In genomic region chr11:28318861-28319260, GRCh38 we compare ENCODE assay signal across 29 cellular contexts.
"Had no signal": no experiment of that assay in that cellular context is flagged by ENCODE, and none has a peak within 500 bp of the region (broad histone marks: within the 10 kb centered on the region; RNA-seq: fewer than 3 reads in every experiment).

No MANE protein-coding gene starts in this region.

- H3K9me3 Mint-ChIP-seq: activated CD4-positive, alpha-beta T cell treated with anti-CD3 and anti-CD28 coated beads, Interleukin-2, amount 10 ng/mL, durations not matched to agents 24 days and 14 days; activated CD8-positive, alpha-beta T cell treated with anti-CD3 and anti-CD28 coated beads for 36 hours; activated naive CD8-positive, alpha-beta T cell treated with anti-CD3 and anti-CD28 coated beads for 36 hours; activated T-cell treated with anti-CD3 and anti-CD28 coated beads, Interleukin-2, amount 50 U/mL, for 72 hours; central memory CD8-positive, alpha-beta T cell; T-helper 1 cell treated with Interleukin-12 subunit alpha and Interleukin-12 subunit beta and Interleukin-4 antibody, amounts not matched to agents 30 μg/mL and 1 μg/mL, for 36 hours; T-helper 2 cell treated with Interferon-gamma antibody and Interleukin-4, amounts not matched to agents 5 μg/mL and 100 μg/mL, for 36 hours had no signal

- H3K4me3 Mint-ChIP-seq: activated CD4-positive, alpha-beta T cell treated with anti-CD3 and anti-CD28 coated beads, Interleukin-2, amount 10 ng/mL, durations not matched to agents 24 days and 14 days; activated CD8-positive, alpha-beta T cell treated with anti-CD3 and anti-CD28 coated beads for 36 hours; activated naive CD8-positive, alpha-beta T cell treated with anti-CD3 and anti-CD28 coated beads for 36 hours; activated T-cell treated with anti-CD3 and anti-CD28 coated beads, Interleukin-2, amount 50 U/mL, for 72 hours; activated T-helper 17 cell treated with anti-CD3 and anti-CD28 coated beads, Interleukin-2, amount 50 U/mL, for 72 hours; central memory CD8-positive, alpha-beta T cell; T-helper 1 cell treated with Interleukin-12 subunit alpha and Interleukin-12 subunit beta and Interleukin-4 antibody, amounts not matched to agents 30 μg/mL and 1 μg/mL, for 36 hours; T-helper 2 cell treated with Interferon-gamma antibody and Interleukin-4, amounts not matched to agents 5 μg/mL and 100 μg/mL, for 36 hours had no signal

- H3K27ac Mint-ChIP-seq: activated CD4-positive, alpha-beta T cell treated with anti-CD3 and anti-CD28 coated beads, Interleukin-2, amount 10 ng/mL, durations not matched to agents 24 days and 14 days; activated CD8-positive, alpha-beta T cell treated with anti-CD3 and anti-CD28 coated beads for 36 hours; activated naive CD8-positive, alpha-beta T cell treated with anti-CD3 and anti-CD28 coated beads for 36 hours; activated T-cell treated with anti-CD3 and anti-CD28 coated beads, Interleukin-2, amount 50 U/mL, for 72 hours; activated T-helper 17 cell treated with anti-CD3 and anti-CD28 coated beads, Interleukin-2, amount 50 U/mL, for 72 hours; T-helper 1 cell treated with Interleukin-12 subunit alpha and Interleukin-12 subunit beta and Interleukin-4 antibody, amounts not matched to agents 30 μg/mL and 1 μg/mL, for 36 hours; T-helper 2 cell treated with Interferon-gamma antibody and Interleukin-4, amounts not matched to agents 5 μg/mL and 100 μg/mL, for 36 hours had no signal

- H3K27me3 Mint-ChIP-seq: activated CD4-positive, alpha-beta T cell treated with anti-CD3 and anti-CD28 coated beads, Interleukin-2, amount 10 ng/mL, durations not matched to agents 24 days and 14 days; activated CD8-positive, alpha-beta T cell treated with anti-CD3 and anti-CD28 coated beads for 36 hours; activated naive CD8-positive, alpha-beta T cell treated with anti-CD3 and anti-CD28 coated beads for 36 hours; activated T-helper 17 cell treated with anti-CD3 and anti-CD28 coated beads, Interleukin-2, amount 50 U/mL, for 72 hours; central memory CD8-positive, alpha-beta T cell had no signal

- H3K27ac ChIP-seq: brain microvascular endothelial cell, cardiac muscle cell, KMS-11, SJSA1 had no signal

- H3K9ac ChIP-seq: KMS-11, SK-N-SH had no signal

- H3K4me2 ChIP-seq: KMS-11, SK-N-SH had no signal

- H3K4me1 Mint-ChIP-seq: activated CD4-positive, alpha-beta T cell treated with anti-CD3 and anti-CD28 coated beads, Interleukin-2, amount 10 ng/mL, durations not matched to agents 24 days and 14 days; activated naive CD8-positive, alpha-beta T cell treated with anti-CD3 and anti-CD28 coated beads for 36 hours; activated T-helper 17 cell treated with anti-CD3 and anti-CD28 coated beads, Interleukin-2, amount 50 U/mL, for 72 hours; central memory CD8-positive, alpha-beta T cell had no signal

- ATAC-seq: activated CD8-positive, alpha-beta T cell treated with anti-CD3 and anti-CD28 coated beads for 36 hours; activated T-cell treated with anti-CD3 and anti-CD28 coated beads, Interleukin-2, amount 50 U/mL, for 72 hours; activated T-helper 17 cell treated with anti-CD3 and anti-CD28 coated beads, Interleukin-2, amount 50 U/mL, for 72 hours; Panc1 had no signal

- H3K9me2 ChIP-seq: SK-N-SH had no signal

- H3K4me3 ChIP-seq: cardiac muscle cell, SJSA1 had no signal

- H3K36me3 ChIP-seq: brain microvascular endothelial cell, cardiac muscle cell had no signal

- DNase-seq: activated CD4-positive, alpha-beta T cell treated with anti-CD3 and anti-CD28 coated beads, Interleukin-2, amount 10 ng/mL, durations not matched to agents 24 days and 14 days; activated CD4-positive, alpha-beta T cell treated with anti-CD3 and anti-CD28 coated beads, Interleukin-2, amount 50 U/mL, for 4 hours; activated CD8-positive, alpha-beta T cell treated with anti-CD3 and anti-CD28 coated beads for 36 hours; activated effector memory CD4-positive, alpha-beta T cell treated with anti-CD3 and anti-CD28 coated beads, Interleukin-2, amount 50 U/mL, for 16 hours; activated naive CD4-positive, alpha-beta T cell; activated naive CD4-positive, alpha-beta T cell treated with anti-CD3 and anti-CD28 coated beads, Interleukin-2, amount 50 U/mL, for 16 hours; activated naive CD8-positive, alpha-beta T cell treated with anti-CD3 and anti-CD28 coated beads for 36 hours; activated T-cell treated with anti-CD3 and anti-CD28 coated beads, Interleukin-2, amount 50 U/mL, for 1 hour; activated T-cell treated with anti-CD3 and anti-CD28 coated beads, Interleukin-2, amount 50 U/mL, for 72 hours; amniotic stem cell; aorta; brain microvascular endothelial cell; NCI-H1092 treated with DMSO at 0.1 percent for 48 hours; NCI-H1417 treated with DMSO at 0.1 percent for 48 hours; NCI-H187 treated with DMSO at 0.1 percent for 48 hours; NCI-H2081 treated with DMSO at 0.1 percent for 48 hours; NCI-H226; NCI-H446 treated with DMSO at 0.1 percent for 48 hours; NCI-H524; SHP77 treated with DMSO at 0.1 percent for 48 hours; SK-N-SH had no signal

- H3K9me3 ChIP-seq: SJSA1, SK-N-SH had no signal

- H3K4me1 ChIP-seq: SJSA1 had no signal

- H3K27me3 ChIP-seq: brain microvascular endothelial cell, cardiac muscle cell, SJSA1 had no signal
